In the genomic region with DNA sequence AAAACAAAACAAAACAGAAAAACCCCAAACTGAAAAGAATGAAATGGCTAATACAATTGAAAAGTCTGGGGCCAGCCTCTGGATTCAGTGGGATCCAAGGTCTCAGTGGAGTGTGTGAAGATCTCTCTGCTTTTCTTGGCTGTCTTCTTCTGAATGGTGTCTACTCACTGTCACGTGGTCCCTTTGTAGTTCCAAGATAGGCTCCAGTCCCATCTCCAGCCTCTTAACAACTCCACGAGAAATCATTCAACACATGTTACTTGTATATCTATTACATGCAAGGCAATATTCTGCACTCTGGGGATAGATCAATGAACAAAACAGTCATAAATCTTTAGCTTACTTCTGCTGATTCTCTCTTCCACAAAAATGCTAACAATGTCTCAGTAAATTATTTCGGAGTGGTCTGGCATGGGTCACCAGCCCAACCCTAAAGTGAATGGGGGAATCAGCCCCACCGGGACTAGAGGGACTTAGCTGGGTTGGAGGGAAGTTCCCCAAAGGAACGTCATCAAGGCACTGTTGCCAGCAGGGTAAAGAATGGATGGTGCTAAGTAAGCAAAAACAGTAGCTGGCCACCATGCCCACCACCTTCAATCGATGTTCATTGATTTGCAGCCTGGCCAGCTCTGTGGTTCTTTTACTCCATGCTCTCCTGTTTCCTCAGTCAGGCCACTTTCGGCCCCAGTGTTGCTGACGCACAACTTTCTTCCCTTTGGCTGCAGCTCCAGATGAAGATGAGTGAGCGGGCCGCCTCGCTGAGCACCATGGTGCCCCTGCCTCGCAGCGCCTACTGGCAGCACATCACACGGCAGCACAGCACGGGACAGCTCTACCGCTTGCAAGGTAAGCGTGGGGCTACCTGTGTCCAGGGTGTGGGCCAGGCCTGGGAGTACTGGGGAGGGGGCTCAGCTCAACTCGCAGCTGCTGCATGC, we compare ENCODE assay signal across 15 cellular contexts.
DNase-seq lines count a peak whose midpoint lies in the region; ATAC-seq, FAIRE-seq and TF ChIP-seq lines count a peak whose summit lies in the region.
"Had no signal": no experiment of that assay in that cellular context is flagged by ENCODE, and none has a peak within 500 bp of the region (broad histone marks: within the 10 kb centered on the region; RNA-seq: fewer than 3 reads in every experiment).

No MANE protein-coding gene starts in this region.

- intact Hi-C loops in upper lobe of right lung (cut with DNase I) = no loop called here
- intact Hi-C loops in prostate gland (cut with DNase I) = no loop called here

- TF ChIP-seq CTCF in H1 (IDR thresholded peaks at IDR 0.05; ENCODE audit: control extremely low read depth in 1 of 3, insufficient read depth in 1 of 3, low read depth in 1 of 3, low read length in 3 of 3) = no peak
- no peak for TF ChIP-seq CTCF in upper lobe of right lung (IDR thresholded peaks at IDR 0.05)
- TF ChIP-seq CTCF in prostate gland (IDR thresholded peaks at IDR 0.05) = no peak

- no peaks in the 10 kb centered on the region for H3K23me2 ChIP-seq in H1 (ENCODE audit: low read depth, low read length)

- H4K20me1 ChIP-seq in H1 (replicated peaks in 1 of 2; ENCODE audit: control insufficient read depth in 1 of 2, insufficient read depth in 2 of 2, low read length in 2 of 2) = no peaks in the 10 kb centered on the region

- H2BK15ac ChIP-seq in H1 (ENCODE audit: low read length) = no peak overlapping the region
- no peak overlapping the region for H2BK15ac ChIP-seq in mesenchymal stem cell (ENCODE audit: low read depth, poor library complexity, severe bottlenecking)

- POLR2A ChIA-PET in H1 (lab: Charles Lee; ENCODE audit: partially characterized antibody) = no interaction called here

- TF ChIP-seq POLR2A in H1 (IDR thresholded peaks at IDR 0.05; ENCODE audit: control extremely low read depth in 1 of 2, low read depth in 2 of 2, low read length in 2 of 2) (no peak), prostate gland (IDR thresholded peaks at IDR 0.05) (no peak)

- no peak overlapping the region for H4K5ac ChIP-seq in H1 (ENCODE audit: insufficient read length, low read depth, low read length)

- H3K9ac ChIP-seq in H1 (replicated peaks in 1 of 4; ENCODE audit: extremely low read depth in 1 of 4, low read depth in 3 of 4, low read length in 3 of 4) = no peak overlapping the region
- peak overlapping the region; percentile 39 for H3K9ac ChIP-seq in mesenchymal stem cell (ENCODE audit: low read length)

- WGBS in H1 (ENCODE audit: extremely low coverage in 1 of 2, insufficient coverage in 1 of 2, insufficient read length in 1 of 2, insufficient replicate concordance in 2 of 2, low coverage in 1 of 2, low lambda C conversion rate in 2 of 2, missing lambda C conversion rate in 1 of 2), 2 experiments = 93% methylated on average over 18 of the region's 18 CpGs; no CpG with 5 or more reads in 1 of the 2 experiments
- 74% methylated on average over 18 of the region's 18 CpGs for WGBS in mesenchymal stem cell
- 87% methylated on average over 18 of the region's 18 CpGs for WGBS in prostate gland

- H2BK120ac ChIP-seq in H1 (replicated peaks; ENCODE audit: low read depth, low read length) = no peak overlapping the region
- no peak overlapping the region for H2BK120ac ChIP-seq in mesenchymal stem cell (ENCODE audit: low read depth, low read length)

- no peaks in the 10 kb centered on the region; a peak in 1 of 4 replicates for H3K9me3 ChIP-seq in H1 (ENCODE audit: insufficient read depth in 2 of 2, low read depth in 1 of 2, low read length in 1 of 2)
- H3K9me3 ChIP-seq in mesenchymal stem cell (ENCODE audit: control insufficient read depth, low read length) = no peaks in the 10 kb centered on the region
- H3K9me3 ChIP-seq in upper lobe of right lung = no peaks in the 10 kb centered on the region
- H3K9me3 ChIP-seq in prostate gland = no peaks in the 10 kb centered on the region
- H3K9me3 ChIP-seq: Peyer's patch had no signal

- H4K8ac ChIP-seq in H1 (ENCODE audit: extremely low read depth, insufficient read depth, low read length) (no peak overlapping the region; the same call in 1 of the 2 replicates), mesenchymal stem cell (ENCODE audit: low read length) (peak overlapping the region; percentile 13)

- H3K4me1 ChIP-seq in H1 (replicated peaks in 1 of 4; ENCODE audit: control insufficient read depth in 3 of 4, insufficient read depth in 4 of 4, low read length in 3 of 4) (peaks cover 0 to 7% (median 5%) of the 10 kb centered on the region in 4 experiments; a peak in 3 of 7 replicates), mesenchymal stem cell (ENCODE audit: control insufficient read depth, insufficient read depth, low read depth, low read length) (no peaks in the 10 kb centered on the region), upper lobe of right lung (no peaks in the 10 kb centered on the region), prostate gland (replicated peaks) (no peaks in the 10 kb centered on the region)
- H3K4me1 ChIP-seq: Peyer's patch had no signal

- no peak overlapping the region for H2BK12ac ChIP-seq in H1 (ENCODE audit: low read depth, low read length)
- H2BK12ac ChIP-seq in mesenchymal stem cell (ENCODE audit: low read length in 2 of 2) = no peak overlapping the region

- H2AFZ ChIP-seq in H1 (ENCODE audit: low read length) (no peak overlapping the region), mesenchymal stem cell (ENCODE audit: low read depth, low read length) (no peak overlapping the region)

- H4K91ac ChIP-seq in H1 (replicated peaks; ENCODE audit: insufficient read length, low read length) (no peak overlapping the region), mesenchymal stem cell (ENCODE audit: low read length) (no peak overlapping the region)

- H2BK20ac ChIP-seq in H1 (ENCODE audit: low read length) = 0 out of 2 replicates have a peak overlapping the region, but pooled peaks have one; percentile 7

- no peak overlapping the region for H3K4me3 ChIP-seq in H1 (ENCODE audit: extremely low read depth in 1 of 4, insufficient read depth in 2 of 4, low read depth in 3 of 4, low read length in 4 of 4)
- H3K4me3 ChIP-seq in mesenchymal stem cell (ENCODE audit: insufficient read depth in 1 of 2, low read depth in 1 of 2, low read length in 2 of 2) = peak overlapping the region in 1 of 2 experiments; percentile 62
- H3K4me3 ChIP-seq in upper lobe of right lung = no peak overlapping the region
- no peak overlapping the region for H3K4me3 ChIP-seq in prostate gland
- H3K4me3 ChIP-seq: GM12878, Peyer's patch had no signal

- FAIRE-seq in H1 (lab: Jason Lieb, UNC) = no peak
- FAIRE-seq: GM12878 had no signal

- H3K23ac ChIP-seq in H1 (ENCODE audit: insufficient read length) (no peak overlapping the region), mesenchymal stem cell (ENCODE audit: low read length in 2 of 2) (no peak overlapping the region)

- TF ChIP-seq RAD21 in H1 (IDR thresholded peaks at IDR 0.05 in 1 of 2, conservative IDR thresholded peaks at IDR 0.05 in 1 of 2; ENCODE audit: low read depth in 2 of 2, low read length in 2 of 2) = no peak

- H3K79me1 ChIP-seq in H1 (ENCODE audit: low read depth, low read length) (no peaks in the 10 kb centered on the region), mesenchymal stem cell (replicated peaks; ENCODE audit: low read length, poor library complexity, severe bottlenecking) (no peaks in the 10 kb centered on the region)

- H3K27me3 ChIP-seq in H1 (replicated peaks in 1 of 4; ENCODE audit: control insufficient read depth in 3 of 4, extremely low read depth in 1 of 4, insufficient read depth in 3 of 4, low read length in 3 of 4) (no peaks in the 10 kb centered on the region), mesenchymal stem cell (ENCODE audit: control insufficient read depth in 1 of 2, insufficient read depth in 1 of 2, low read length in 2 of 2) (no peaks in the 10 kb centered on the region), upper lobe of right lung (no peaks in the 10 kb centered on the region), prostate gland (replicated peaks; ENCODE audit: insufficient read depth) (no peaks in the 10 kb centered on the region)
- H3K27me3 ChIP-seq: Peyer's patch had no signal

- H2BK5ac ChIP-seq in H1 (ENCODE audit: low read depth, low read length) (no peak overlapping the region), mesenchymal stem cell (ENCODE audit: low read depth, low read length, poor library complexity, severe bottlenecking) (no peak overlapping the region)

- H3K14ac ChIP-seq in H1 (ENCODE audit: insufficient read length) (no peak overlapping the region), mesenchymal stem cell (ENCODE audit: low read length in 2 of 2) (no peak overlapping the region)

- ATAC-seq in upper lobe of right lung (peak; percentile 44), HG03469 (IDR thresholded peaks at IDR 0.05; ENCODE audit: unreplicated experiment) (no peak)
- ATAC-seq: GM12878 had no signal

- CTCF ChIA-PET in H1 (lab: Charles Lee; ENCODE audit: partially characterized antibody) = interaction anchor here (0.8 to 1.6 kb wide), 6 partner anchors 187 to 443 kb away, joined by 3 to 6 read pairs (median 3); no protein-coding TSS in a partner anchor

- H3K4ac ChIP-seq in H1 (replicated peaks; ENCODE audit: insufficient read length, low read depth, low read length) (no peak overlapping the region), mesenchymal stem cell (ENCODE audit: low read depth in 1 of 2, low read length in 2 of 2) (no peak overlapping the region)

- H3K4me2 ChIP-seq in H1 (ENCODE audit: insufficient read depth in 1 of 2, low read depth in 2 of 2, low read length in 2 of 2) (no peak overlapping the region), mesenchymal stem cell (ENCODE audit: low read length, poor library complexity, severe bottlenecking) (no peak overlapping the region)

- H2AK5ac ChIP-seq in H1 (ENCODE audit: low read depth, low read length) (no peak overlapping the region), mesenchymal stem cell (ENCODE audit: low read length, severe bottlenecking) (no peak overlapping the region)

- DNase-seq in GOT3 (lab: John Stamatoyannopoulos, UW) (peak; percentile 22), H1 (ENCODE audit: low read depth in 1 of 2, low spot score in 2 of 2) (no peak), mesenchymal stem cell (no peak), upper lobe of right lung (no peak), activated T-cell treated with anti-CD3 and anti-CD28 coated beads for 4 hours (no peak), SIG-M5 (lab: John Stamatoyannopoulos, UW) (no peak), prostate gland (ENCODE audit: low spot score) (no peak)
- DNase-seq: Karpas-422, NCI-H1930, NCI-H2171, NCI-H774, Peyer's patch, Right ventricle myocardium superior had no signal

- no peaks in the 10 kb centered on the region for H3K36me3 ChIP-seq in H1 (ENCODE audit: control insufficient read depth in 2 of 4, insufficient read depth in 4 of 4, low read length in 3 of 4)
- H3K36me3 ChIP-seq in mesenchymal stem cell (ENCODE audit: control insufficient read depth in 1 of 2, insufficient read depth in 2 of 2, low read depth in 1 of 2, low read length in 2 of 2) = no peaks in the 10 kb centered on the region
- H3K36me3 ChIP-seq in upper lobe of right lung = no peaks in the 10 kb centered on the region
- no peaks in the 10 kb centered on the region for H3K36me3 ChIP-seq in prostate gland
- H3K36me3 ChIP-seq: Peyer's patch had no signal

- H3K18ac ChIP-seq in H1 (ENCODE audit: extremely low read depth, low read length) (no peak overlapping the region), mesenchymal stem cell (ENCODE audit: low read depth in 1 of 2, low read length in 2 of 2) (no peak overlapping the region)

- H3K56ac ChIP-seq in H1 (replicated peaks; ENCODE audit: insufficient read length, low read depth, low read length) = no peak overlapping the region

- no peaks in the 10 kb centered on the region for H3K79me2 ChIP-seq in H1 (ENCODE audit: control insufficient read depth in 1 of 2, insufficient read depth in 2 of 2, low read length in 2 of 2)

- H3K27ac ChIP-seq in H1 (ENCODE audit: low read depth, low read length) (no peak overlapping the region), mesenchymal stem cell (ENCODE audit: low read length, poor library complexity, severe bottlenecking) (no peak overlapping the region), upper lobe of right lung (no peak overlapping the region), prostate gland (no peak overlapping the region)
- H3K27ac ChIP-seq: Peyer's patch had no signal

- no peak for TF ChIP-seq EP300 in H1 (IDR thresholded peaks at IDR 0.05; ENCODE audit: borderline replicate concordance in 1 of 2, low read depth in 2 of 2, low read length in 2 of 2)
